ENCODE assay signal across 9 cellular contexts in genomic region chr7:158975526-158976467, GRCh38.
A peak's percentile ranks its signal among the peaks of the same experiment; 100 is the strongest.
DNase-seq lines count a peak whose midpoint lies in the region; ATAC-seq lines count a peak whose summit lies in the region.
"Had no signal": no experiment of that assay in that cellular context is flagged by ENCODE, and none has a peak within 500 bp of the region (broad histone marks: within the 10 kb centered on the region; RNA-seq: fewer than 3 reads in every experiment).

No MANE protein-coding gene starts in this region.

- peak overlapping the region; percentile 80 for H3K4me3 Mint-ChIP-seq in stimulated activated naive CD8-positive, alpha-beta T cell treated with anti-CD3 and anti-CD28 coated beads, Interleukin-15, Interleukin-2, amounts not matched to agents 100 ng/mL and 50 ng/mL, for 24 hours

- peak; percentile 69 for DNase-seq in activated CD8-positive, alpha-beta memory T cell treated with anti-CD3 and anti-CD28 coated beads for 24 hours
- no peak for DNase-seq in activated CD8-positive, alpha-beta memory T cell treated with anti-CD3 and anti-CD28 coated beads, Interleukin-2, amount 50 U/mL, for 48 hours
- DNase-seq in NCI-H748 (lab: John Stamatoyannopoulos, UW; ENCODE audit: unreplicated experiment) (peak; percentile 91), ACHN (no peak), occipital lobe (lab: John Stamatoyannopoulos, UW) (no peak)
- DNase-seq in activated naive CD4-positive, alpha-beta T cell treated with anti-CD3 and anti-CD28 coated beads, Interleukin-2, amount 50 U/mL, for 16 hours: peak; percentile 40
- DNase-seq: heart left ventricle had no signal

- H3K9me3 Mint-ChIP-seq in stimulated activated naive CD8-positive, alpha-beta T cell treated with anti-CD3 and anti-CD28 coated beads, Interleukin-15, Interleukin-2, amounts not matched to agents 100 ng/mL and 50 ng/mL, for 24 hours: no peaks in the 10 kb centered on the region

- H3K36me3 Mint-ChIP-seq in stimulated activated naive CD8-positive, alpha-beta T cell treated with anti-CD3 and anti-CD28 coated beads, Interleukin-15, Interleukin-2, amounts not matched to agents 100 ng/mL and 50 ng/mL, for 24 hours (ENCODE audit: low read depth): no peaks in the 10 kb centered on the region

- in situ Hi-C loops in ACHN (cut with HindIII; ENCODE audit: low pct_ligation_motif_present, low pct_unique_long_range_greater_than_20kb, low sequenced_read_pairs): no loop called here

- peaks cover 23% of the 10 kb centered on the region for H3K4me1 Mint-ChIP-seq in stimulated activated naive CD8-positive, alpha-beta T cell treated with anti-CD3 and anti-CD28 coated beads, Interleukin-15, Interleukin-2, amounts not matched to agents 100 ng/mL and 50 ng/mL, for 24 hours (ENCODE audit: low read depth)

- no peak overlapping the region for H3K27ac Mint-ChIP-seq in stimulated activated naive CD8-positive, alpha-beta T cell treated with anti-CD3 and anti-CD28 coated beads, Interleukin-15, Interleukin-2, amounts not matched to agents 100 ng/mL and 50 ng/mL, for 24 hours

- ATAC-seq in HG02885 (IDR thresholded peaks at IDR 0.05; ENCODE audit: poor library complexity, unreplicated experiment): no peak

- H3K27me3 Mint-ChIP-seq in stimulated activated naive CD8-positive, alpha-beta T cell treated with anti-CD3 and anti-CD28 coated beads, Interleukin-15, Interleukin-2, amounts not matched to agents 100 ng/mL and 50 ng/mL, for 24 hours: no peaks in the 10 kb centered on the region

Comparison
In these comparisons a context has a peak if more than half of its experiments do, and no peak if none do; other contexts are left out.
1. DNase-seq: peak in activated CD8-positive, alpha-beta memory T cell treated with anti-CD3 and anti-CD28 coated beads for 24 hours (single experiment), NCI-H748 (single experiment) and activated naive CD4-positive, alpha-beta T cell treated with anti-CD3 and anti-CD28 coated beads, Interleukin-2, amount 50 U/mL, for 16 hours (single experiment); none in activated CD8-positive, alpha-beta memory T cell treated with anti-CD3 and anti-CD28 coated beads, Interleukin-2, amount 50 U/mL, for 48 hours (single experiment), ACHN (single experiment) and occipital lobe (single experiment).